In the genomic region with DNA sequence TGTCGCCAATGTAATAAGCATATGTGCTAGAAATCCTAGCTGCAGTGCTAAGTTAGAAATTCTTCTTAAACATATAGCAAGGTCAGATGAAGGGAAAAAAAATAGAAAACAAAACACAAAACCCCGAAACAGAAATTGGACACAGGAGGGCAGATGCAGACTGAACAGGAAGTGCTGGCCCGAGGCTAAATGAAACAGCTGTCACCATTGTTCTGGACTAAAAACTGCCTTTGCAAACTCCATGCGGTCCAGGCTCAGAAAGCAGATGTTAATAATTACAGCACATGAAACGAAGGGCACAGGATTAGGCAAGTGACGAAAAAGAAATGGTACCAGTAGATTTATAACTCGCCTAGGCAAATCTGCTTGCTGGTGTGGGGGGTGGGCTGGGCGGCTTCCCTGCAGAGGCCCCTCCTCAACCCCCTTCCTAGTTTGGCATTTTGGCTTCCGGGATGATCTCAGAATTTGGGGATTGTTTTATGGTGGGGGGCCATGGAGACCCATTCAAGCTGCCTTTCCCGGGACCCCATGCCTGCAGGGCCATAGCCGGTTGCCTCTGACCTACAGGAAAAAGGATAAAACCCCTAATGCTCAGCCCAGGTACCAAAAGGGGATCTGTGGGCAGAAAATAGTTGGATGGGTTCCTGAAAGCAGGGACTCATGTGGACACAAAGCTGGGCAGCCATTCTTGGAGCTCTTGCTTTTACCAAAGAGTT, we compare ENCODE assay signal across 8 cellular contexts. TPM values are rescaled to one million over a fixed set of nuclear protein-coding genes. Genes with fewer than 3 reads are reported as not detected.
DNase-seq lines count a peak whose midpoint lies in the region; ATAC-seq and TF ChIP-seq lines count a peak whose summit lies in the region.

No MANE protein-coding gene starts in this region.

- no peak overlapping the region for H3K27ac ChIP-seq in mammary epithelial cell (ENCODE audit: insufficient read depth, low read depth, low read length)
- no peak overlapping the region for H3K27ac ChIP-seq in lower lobe of right lung
- H3K27ac ChIP-seq in thyroid gland = no peak overlapping the region
- H3K27ac ChIP-seq in esophagus squamous epithelium = no peak overlapping the region

- H3K27me3 ChIP-seq in mammary epithelial cell (ENCODE audit: insufficient read depth, low read length) (no peaks in the 10 kb centered on the region), lower lobe of right lung (ENCODE audit: low read depth) (peaks cover 7% of the 10 kb centered on the region), thyroid gland (no peaks in the 10 kb centered on the region), esophagus squamous epithelium (peaks cover 0 to 52% (median 2%) of the 10 kb centered on the region in 4 donors)

- no peaks in the 10 kb centered on the region for H3K36me3 ChIP-seq in mammary epithelial cell (ENCODE audit: insufficient read depth, low read length)
- H3K36me3 ChIP-seq in lower lobe of right lung = no peaks in the 10 kb centered on the region
- H3K36me3 ChIP-seq in thyroid gland = no peaks in the 10 kb centered on the region
- H3K36me3 ChIP-seq in esophagus squamous epithelium = no peaks in the 10 kb centered on the region

- no peak overlapping the region for H3K4me2 ChIP-seq in mammary epithelial cell (ENCODE audit: insufficient read depth, low read depth, low read length)

- H3K9ac ChIP-seq in mammary epithelial cell (ENCODE audit: insufficient read depth, low read length) = no peak overlapping the region

- dilution Hi-C loops in mammary epithelial cell (cut with HindIII; ENCODE audit: low sequenced_read_pairs) = no loop called here

- H3K9me3 ChIP-seq in mammary epithelial cell (replicated peaks; ENCODE audit: insufficient read depth, low read length) (no peaks in the 10 kb centered on the region), lower lobe of right lung (no peaks in the 10 kb centered on the region), thyroid gland (no peaks in the 10 kb centered on the region), esophagus squamous epithelium (no peaks in the 10 kb centered on the region)

- H3K4me3 ChIP-seq in mammary epithelial cell (replicated peaks in 1 of 3; ENCODE audit: insufficient read depth in 1 of 3, low read depth in 2 of 3, low read length in 3 of 3) (no peak overlapping the region), lower lobe of right lung (no peak overlapping the region), thyroid gland (replicated peaks in 1 of 3) (no peak overlapping the region), esophagus squamous epithelium (no peak overlapping the region)

- no peaks in the 10 kb centered on the region for H4K20me1 ChIP-seq in mammary epithelial cell (ENCODE audit: insufficient read depth, low read length)

- 21% methylated on average over 8 of the region's 11 CpGs for WGBS in mammary epithelial cell (ENCODE audit: low coverage, missing lambda C conversion rate)
- WGBS in thyroid gland, 2 donors = 58 to 69% methylated on average over 11 of the region's 11 CpGs
- 20 to 37% methylated on average over 8 to 11 of the region's 11 CpGs for WGBS in esophagus squamous epithelium, 2 donors

- BruUV-seq in mammary epithelial cell (replicated peaks; lab: Mats Ljungman, UMichigan) = no TSS peak

- DNase-seq in AG20443 (ENCODE audit: low spot score) (peak; percentile 74), mammary epithelial cell (peak; percentile 19), lower lobe of right lung (no peak), thyroid gland (no peak), DMS114 treated with DMSO at 0.1 percent for 48 hours (lab: John Stamatoyannopoulos, UW; ENCODE audit: unreplicated experiment) (no peak), esophagus squamous epithelium (lab: John Stamatoyannopoulos, UW) (no peak)

- in situ Hi-C loops in mammary epithelial cell (cut with MboI; ENCODE audit: low sequenced_read_pairs in 2 of 2) = no loop called here

- CTCF ChIA-PET in mammary epithelial cell (lab: Charles Lee; ENCODE audit: low non-redundant PET) = interaction anchor here (0.8 kb wide), 1 partner anchor 286 kb away, joined by 9 read pairs; no protein-coding TSS in a partner anchor

- TF ChIP-seq CTCF in mammary epithelial cell (conservative IDR thresholded peaks at IDR 0.05 in 1 of 2, IDR thresholded peaks at IDR 0.05 in 1 of 2; ENCODE audit: extremely low read depth in 1 of 2, insufficient read depth in 1 of 2, low read depth in 1 of 2, low read length in 2 of 2) = peak in 1 of 2 donors; percentile 8
- TF ChIP-seq CTCF in lower lobe of right lung (IDR thresholded peaks at IDR 0.05) = no peak
- no peak for TF ChIP-seq CTCF in thyroid gland (IDR thresholded peaks at IDR 0.05)
- TF ChIP-seq CTCF in esophagus squamous epithelium (IDR thresholded peaks at IDR 0.05) = no peak

- ATAC-seq in GM19438 (IDR thresholded peaks at IDR 0.05; ENCODE audit: low read depth, unreplicated experiment) = peak; percentile 73
- ATAC-seq in HG03442 (IDR thresholded peaks at IDR 0.05; ENCODE audit: unreplicated experiment) = peak; percentile 73
- ATAC-seq in lower lobe of right lung = no peak

- intact Hi-C loops in mammary epithelial cell (cut with micrococcal nuclease) (no loop called here), lower lobe of right lung (cut with DNase I) (no loop called here), thyroid gland (cut with DNase I) (no loop called here), esophagus squamous epithelium (cut with DNase I) (no loop called here)

- no peak overlapping the region for H2AFZ ChIP-seq in mammary epithelial cell (ENCODE audit: low read depth, low read length)

- no peaks in the 10 kb centered on the region for H3K79me2 ChIP-seq in mammary epithelial cell (ENCODE audit: insufficient read depth, low read length)

- H3K4me1 ChIP-seq in mammary epithelial cell (ENCODE audit: insufficient read depth, low read length) = peaks cover 5% of the 10 kb centered on the region
- H3K4me1 ChIP-seq in lower lobe of right lung = no peaks in the 10 kb centered on the region
- H3K4me1 ChIP-seq in thyroid gland = no peaks in the 10 kb centered on the region
- H3K4me1 ChIP-seq in esophagus squamous epithelium = no peaks in the 10 kb centered on the region

- TF ChIP-seq POLR2A in thyroid gland (IDR thresholded peaks at IDR 0.05) (no peak), esophagus squamous epithelium (IDR thresholded peaks at IDR 0.05) (no peak)

RNA-seq across cellular contexts. Expression of gene EMX2, which starts 39.2 kb away (rescaled TPM):
- total RNA-seq in mammary epithelial cell = not detected
- polyA plus RNA-seq in mammary epithelial cell = not detected
- not detected for polyA minus RNA-seq in mammary epithelial cell
- total RNA-seq in lower lobe of right lung = not detected
- total RNA-seq in thyroid gland = 1 to 10 TPM in 1 of 4 donors, not detected in 3; 1.0 TPM
- under 1 TPM in 1 of 4 donors, not detected in 3; 0.19 TPM for total RNA-seq in esophagus squamous epithelium

Comparison
In these comparisons a context has a peak if more than half of its experiments do, and no peak if none do; other contexts are left out.
1. DNase-seq: peak in AG20443 (single experiment) and mammary epithelial cell (single experiment); none in lower lobe of right lung (single experiment), thyroid gland (0 of 2), DMS114 treated with DMSO at 0.1 percent for 48 hours (single experiment) and esophagus squamous epithelium (single experiment).
2. ATAC-seq: peak in GM19438 (single experiment) and HG03442 (single experiment); none in lower lobe of right lung (0 of 2).